1 cellular context compared by ENCODE assay signal in the genomic region with DNA sequence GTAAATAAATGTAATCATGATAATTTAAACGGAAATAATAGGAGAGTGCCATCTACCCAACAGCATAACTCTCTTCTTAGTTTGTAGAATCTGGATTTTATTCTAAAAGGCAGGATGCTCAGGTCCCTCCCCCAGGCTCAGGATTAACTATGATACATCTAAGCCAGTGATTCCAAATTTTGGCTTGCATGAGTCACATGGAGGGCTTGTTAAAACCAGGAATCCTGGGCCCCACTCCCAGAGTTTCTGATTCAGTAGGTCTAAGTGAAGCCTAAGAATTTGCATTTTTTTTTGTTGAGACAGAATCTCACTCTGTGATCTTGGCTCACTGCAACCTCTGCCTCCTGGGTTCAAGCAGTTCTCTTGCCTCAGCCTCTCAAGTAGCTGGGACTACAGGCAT.
TF ChIP-seq lines count a peak whose summit lies in the region.

No MANE protein-coding gene starts in this region.

TF ChIP-seq in GM23338, 12 proteins besides CTCF, POLR2A, EP300 and RAD21 (continued from another document):
- TF ChIP-seq, protein P1, sequence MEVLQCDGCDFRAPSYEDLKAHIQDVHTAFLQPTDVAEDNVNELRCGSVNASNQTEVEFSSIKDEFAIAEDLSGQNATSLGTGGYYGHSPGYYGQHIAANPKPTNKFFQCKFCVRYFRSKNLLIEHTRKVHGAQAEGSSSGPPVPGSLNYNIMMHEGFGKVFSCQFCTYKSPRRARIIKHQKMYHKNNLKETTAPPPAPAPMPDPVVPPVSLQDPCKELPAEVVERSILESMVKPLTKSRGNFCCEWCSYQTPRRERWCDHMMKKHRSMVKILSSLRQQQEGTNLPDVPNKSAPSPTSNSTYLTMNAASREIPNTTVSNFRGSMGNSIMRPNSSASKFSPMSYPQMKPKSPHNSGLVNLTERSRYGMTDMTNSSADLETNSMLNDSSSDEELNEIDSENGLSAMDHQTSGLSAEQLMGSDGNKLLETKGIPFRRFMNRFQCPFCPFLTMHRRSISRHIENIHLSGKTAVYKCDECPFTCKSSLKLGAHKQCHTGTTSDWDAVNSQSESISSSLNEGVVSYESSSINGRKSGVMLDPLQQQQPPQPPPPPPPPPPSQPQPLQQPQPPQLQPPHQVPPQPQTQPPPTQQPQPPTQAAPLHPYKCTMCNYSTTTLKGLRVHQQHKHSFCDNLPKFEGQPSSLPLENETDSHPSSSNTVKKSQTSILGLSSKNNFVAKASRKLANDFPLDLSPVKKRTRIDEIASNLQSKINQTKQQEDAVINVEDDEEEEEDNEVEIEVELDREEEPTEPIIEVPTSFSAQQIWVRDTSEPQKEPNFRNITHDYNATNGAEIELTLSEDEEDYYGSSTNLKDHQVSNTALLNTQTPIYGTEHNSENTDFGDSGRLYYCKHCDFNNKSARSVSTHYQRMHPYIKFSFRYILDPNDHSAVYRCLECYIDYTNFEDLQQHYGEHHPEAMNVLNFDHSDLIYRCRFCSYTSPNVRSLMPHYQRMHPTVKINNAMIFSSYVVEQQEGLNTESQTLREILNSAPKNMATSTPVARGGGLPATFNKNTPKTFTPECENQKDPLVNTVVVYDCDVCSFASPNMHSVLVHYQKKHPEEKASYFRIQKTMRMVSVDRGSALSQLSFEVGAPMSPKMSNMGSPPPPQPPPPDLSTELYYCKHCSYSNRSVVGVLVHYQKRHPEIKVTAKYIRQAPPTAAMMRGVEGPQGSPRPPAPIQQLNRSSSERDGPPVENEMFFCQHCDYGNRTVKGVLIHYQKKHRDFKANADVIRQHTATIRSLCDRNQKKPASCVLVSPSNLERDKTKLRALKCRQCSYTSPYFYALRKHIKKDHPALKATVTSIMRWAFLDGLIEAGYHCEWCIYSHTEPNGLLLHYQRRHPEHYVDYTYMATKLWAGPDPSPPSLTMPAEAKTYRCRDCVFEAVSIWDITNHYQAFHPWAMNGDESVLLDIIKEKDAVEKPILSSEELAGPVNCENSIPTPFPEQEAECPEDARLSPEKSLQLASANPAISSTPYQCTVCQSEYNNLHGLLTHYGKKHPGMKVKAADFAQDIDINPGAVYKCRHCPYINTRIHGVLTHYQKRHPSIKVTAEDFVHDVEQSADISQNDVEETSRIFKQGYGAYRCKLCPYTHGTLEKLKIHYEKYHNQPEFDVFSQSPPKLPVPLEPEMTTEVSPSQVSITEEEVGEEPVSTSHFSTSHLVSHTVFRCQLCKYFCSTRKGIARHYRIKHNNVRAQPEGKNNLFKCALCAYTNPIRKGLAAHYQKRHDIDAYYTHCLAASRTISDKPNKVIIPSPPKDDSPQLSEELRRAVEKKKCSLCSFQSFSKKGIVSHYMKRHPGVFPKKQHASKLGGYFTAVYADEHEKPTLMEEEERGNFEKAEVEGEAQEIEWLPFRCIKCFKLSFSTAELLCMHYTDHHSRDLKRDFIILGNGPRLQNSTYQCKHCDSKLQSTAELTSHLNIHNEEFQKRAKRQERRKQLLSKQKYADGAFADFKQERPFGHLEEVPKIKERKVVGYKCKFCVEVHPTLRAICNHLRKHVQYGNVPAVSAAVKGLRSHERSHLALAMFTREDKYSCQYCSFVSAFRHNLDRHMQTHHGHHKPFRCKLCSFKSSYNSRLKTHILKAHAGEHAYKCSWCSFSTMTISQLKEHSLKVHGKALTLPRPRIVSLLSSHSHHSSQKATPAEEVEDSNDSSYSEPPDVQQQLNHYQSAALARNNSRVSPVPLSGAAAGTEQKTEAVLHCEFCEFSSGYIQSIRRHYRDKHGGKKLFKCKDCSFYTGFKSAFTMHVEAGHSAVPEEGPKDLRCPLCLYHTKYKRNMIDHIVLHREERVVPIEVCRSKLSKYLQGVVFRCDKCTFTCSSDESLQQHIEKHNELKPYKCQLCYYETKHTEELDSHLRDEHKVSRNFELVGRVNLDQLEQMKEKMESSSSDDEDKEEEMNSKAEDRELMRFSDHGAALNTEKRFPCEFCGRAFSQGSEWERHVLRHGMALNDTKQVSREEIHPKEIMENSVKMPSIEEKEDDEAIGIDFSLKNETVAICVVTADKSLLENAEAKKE (CRISPR knock-in tag; IDR thresholded peaks at IDR 0.05): no peak
- TF ChIP-seq EZH2 (IDR thresholded peaks at IDR 0.05; ENCODE audit: low read depth, unreplicated experiment): no peak
- no peak for TF ChIP-seq NANOG (IDR thresholded peaks at IDR 0.05; ENCODE audit: borderline replicate concordance)
- TF ChIP-seq STAT1 (IDR thresholded peaks at IDR 0.05; ENCODE audit: unreplicated experiment): no peak
- no peak for TF ChIP-seq EZH2phosphoT487 (IDR thresholded peaks at IDR 0.05; ENCODE audit: unreplicated experiment)
- no peak for TF ChIP-seq ZNF114 (CRISPR knock-in tag; IDR thresholded peaks at IDR 0.05)
- TF ChIP-seq JUNB (IDR thresholded peaks at IDR 0.05; ENCODE audit: unreplicated experiment): no peak
- no peak for TF ChIP-seq POLR2AphosphoS5 (IDR thresholded peaks at IDR 0.05; ENCODE audit: low read depth)
- TF ChIP-seq, protein P2, sequence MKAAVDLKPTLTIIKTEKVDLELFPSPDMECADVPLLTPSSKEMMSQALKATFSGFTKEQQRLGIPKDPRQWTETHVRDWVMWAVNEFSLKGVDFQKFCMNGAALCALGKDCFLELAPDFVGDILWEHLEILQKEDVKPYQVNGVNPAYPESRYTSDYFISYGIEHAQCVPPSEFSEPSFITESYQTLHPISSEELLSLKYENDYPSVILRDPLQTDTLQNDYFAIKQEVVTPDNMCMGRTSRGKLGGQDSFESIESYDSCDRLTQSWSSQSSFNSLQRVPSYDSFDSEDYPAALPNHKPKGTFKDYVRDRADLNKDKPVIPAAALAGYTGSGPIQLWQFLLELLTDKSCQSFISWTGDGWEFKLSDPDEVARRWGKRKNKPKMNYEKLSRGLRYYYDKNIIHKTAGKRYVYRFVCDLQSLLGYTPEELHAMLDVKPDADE (IDR thresholded peaks at IDR 0.05): no peak
- TF ChIP-seq, protein P3, sequence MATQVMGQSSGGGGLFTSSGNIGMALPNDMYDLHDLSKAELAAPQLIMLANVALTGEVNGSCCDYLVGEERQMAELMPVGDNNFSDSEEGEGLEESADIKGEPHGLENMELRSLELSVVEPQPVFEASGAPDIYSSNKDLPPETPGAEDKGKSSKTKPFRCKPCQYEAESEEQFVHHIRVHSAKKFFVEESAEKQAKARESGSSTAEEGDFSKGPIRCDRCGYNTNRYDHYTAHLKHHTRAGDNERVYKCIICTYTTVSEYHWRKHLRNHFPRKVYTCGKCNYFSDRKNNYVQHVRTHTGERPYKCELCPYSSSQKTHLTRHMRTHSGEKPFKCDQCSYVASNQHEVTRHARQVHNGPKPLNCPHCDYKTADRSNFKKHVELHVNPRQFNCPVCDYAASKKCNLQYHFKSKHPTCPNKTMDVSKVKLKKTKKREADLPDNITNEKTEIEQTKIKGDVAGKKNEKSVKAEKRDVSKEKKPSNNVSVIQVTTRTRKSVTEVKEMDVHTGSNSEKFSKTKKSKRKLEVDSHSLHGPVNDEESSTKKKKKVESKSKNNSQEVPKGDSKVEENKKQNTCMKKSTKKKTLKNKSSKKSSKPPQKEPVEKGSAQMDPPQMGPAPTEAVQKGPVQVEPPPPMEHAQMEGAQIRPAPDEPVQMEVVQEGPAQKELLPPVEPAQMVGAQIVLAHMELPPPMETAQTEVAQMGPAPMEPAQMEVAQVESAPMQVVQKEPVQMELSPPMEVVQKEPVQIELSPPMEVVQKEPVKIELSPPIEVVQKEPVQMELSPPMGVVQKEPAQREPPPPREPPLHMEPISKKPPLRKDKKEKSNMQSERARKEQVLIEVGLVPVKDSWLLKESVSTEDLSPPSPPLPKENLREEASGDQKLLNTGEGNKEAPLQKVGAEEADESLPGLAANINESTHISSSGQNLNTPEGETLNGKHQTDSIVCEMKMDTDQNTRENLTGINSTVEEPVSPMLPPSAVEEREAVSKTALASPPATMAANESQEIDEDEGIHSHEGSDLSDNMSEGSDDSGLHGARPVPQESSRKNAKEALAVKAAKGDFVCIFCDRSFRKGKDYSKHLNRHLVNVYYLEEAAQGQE (IDR thresholded peaks at IDR 0.05; ENCODE audit: unreplicated experiment): no peak
TF ChIP-seq in GM23338: peak in this region for 0.
